Comparison of ENCODE assay signal across 34 cellular contexts in genomic region chr3:135559802-135560201, GRCh38.
"Had no signal": no experiment of that assay in that cellular context is flagged by ENCODE, and none has a peak within 500 bp of the region (broad histone marks: within the 10 kb centered on the region; RNA-seq: fewer than 3 reads in every experiment).

No MANE protein-coding gene starts in this region.

- H3K4me1 ChIP-seq: adrenal gland, ascending aorta, body of pancreas, breast epithelium had no signal

- H3K27ac ChIP-seq: adrenal gland, ascending aorta, body of pancreas, brain microvascular endothelial cell, breast epithelium, cardiac muscle cell had no signal

- H3K9me3 ChIP-seq: adrenal gland, ascending aorta, body of pancreas, breast epithelium had no signal

- H3K4me3 ChIP-seq: adrenal gland, ascending aorta, body of pancreas, breast epithelium, cardiac muscle cell had no signal

- H3K36me3 ChIP-seq: adrenal gland, ascending aorta, brain microvascular endothelial cell, breast epithelium, cardiac muscle cell had no signal

- ATAC-seq: activated naive CD4-positive, alpha-beta T cell treated with anti-CD3 and anti-CD28 coated beads, Interleukin-2, amount 50 U/mL, for 72 hours; activated naive CD8-positive, alpha-beta T cell treated with anti-CD3 and anti-CD28 coated beads, Interleukin-2, amount 50 U/mL, for 24 hours; activated T-cell treated with anti-CD3 and anti-CD28 coated beads, Interleukin-2, amount 50 U/mL, for 4 hours; activated T-cell treated with anti-CD3 and anti-CD28 coated beads, Interleukin-2, amount 50 U/mL, for 72 hours; activated T-helper 17 cell treated with anti-CD3 and anti-CD28 coated beads, Interleukin-2, amount 50 U/mL, for 72 hours; body of pancreas had no signal

- H3K27me3 ChIP-seq: adrenal gland, ascending aorta, body of pancreas, brain microvascular endothelial cell, breast epithelium, cardiac muscle cell had no signal

- DNase-seq: activated effector memory CD4-positive, alpha-beta T cell treated with anti-CD3 and anti-CD28 coated beads, Interleukin-2, amount 50 U/mL, for 16 hours; activated effector memory CD4-positive, alpha-beta T cell treated with Interleukin-2 at 50 U/mL for 16 hours; activated gamma-delta T cell; activated gamma-delta T cell treated with Interleukin-2 at 50 U/mL for 16 hours; activated naive CD4-positive, alpha-beta T cell; activated naive CD4-positive, alpha-beta T cell treated with anti-CD3 and anti-CD28 coated beads for 36 hours; activated naive CD4-positive, alpha-beta T cell treated with anti-CD3 and anti-CD28 coated beads, Interleukin-2, amount 10 ng/mL, durations not matched to agents 7 days and 5 days; activated naive CD4-positive, alpha-beta T cell treated with anti-CD3 and anti-CD28 coated beads, Interleukin-2, amount 50 U/mL, for 16 hours; activated naive CD4-positive, alpha-beta T cell treated with Interleukin-2 at 50 U/mL for 16 hours; activated naive CD8-positive, alpha-beta T cell treated with anti-CD3 and anti-CD28 coated beads for 36 hours; activated naive CD8-positive, alpha-beta T cell treated with anti-CD3 and anti-CD28 coated beads, Interleukin-2, amount 10 ng/mL, durations not matched to agents 7 days and 5 days; activated naive CD8-positive, alpha-beta T cell treated with anti-CD3 and anti-CD28 coated beads, Interleukin-2, amount 50 U/mL, for 24 hours; activated T-cell treated with anti-CD3 and anti-CD28 coated beads, Interleukin-2, amount 50 U/mL, for 1 hour; activated T-cell treated with anti-CD3 and anti-CD28 coated beads, Interleukin-2, amount 50 U/mL, for 24 hours; activated T-cell treated with anti-CD3 and anti-CD28 coated beads, Interleukin-2, amount 50 U/mL, for 4 hours; activated T-cell treated with anti-CD3 and anti-CD28 coated beads, Interleukin-2, amount 50 U/mL, for 48 hours; activated T-cell treated with anti-CD3 and anti-CD28 coated beads, Interleukin-2, amount 50 U/mL, for 72 hours; adrenal gland; amniotic stem cell; amygdala; anterior cingulate cortex; aorta; body of pancreas; brain microvascular endothelial cell; caudate nucleus; central memory CD4-positive, alpha-beta T cell; cerebellar nuclear complex had no signal

- FAIRE-seq: astrocyte, bronchial epithelial cell had no signal
